ENCODE assay signal across 8 cellular contexts in genomic region chr1:38558476-38559179, GRCh38.
DNase-seq lines count a peak whose midpoint lies in the region; ATAC-seq and TF ChIP-seq lines count a peak whose summit lies in the region.

No MANE protein-coding gene starts in this region.

- peak overlapping the region; percentile 91 for H3K27ac Mint-ChIP-seq in activated CD4-positive, alpha-beta T cell treated with anti-CD3 and anti-CD28 coated beads, Interleukin-2, amount 10 ng/mL, durations not matched to agents 7 days and 5 days
- peak overlapping the region; percentile 79 to 90 for H3K27ac Mint-ChIP-seq in stimulated activated naive CD8-positive, alpha-beta T cell treated with anti-CD3 and anti-CD28 coated beads, Interleukin-15, amount 100 ng/mL, for 72 hours

- H3K36me3 ChIP-seq in esophagus squamous epithelium: no peaks in the 10 kb centered on the region
- no peaks in the 10 kb centered on the region for H3K36me3 ChIP-seq in SJCRH30

- H3K9me3 ChIP-seq in esophagus squamous epithelium (no peaks in the 10 kb centered on the region), SJCRH30 (replicated peaks) (no peaks in the 10 kb centered on the region)

- H3K4me1 ChIP-seq in esophagus squamous epithelium (peaks cover 7 to 43% (median 24%) of the 10 kb centered on the region in 3 donors), SJCRH30 (peaks cover 2% of the 10 kb centered on the region; the same call in 1 of the 2 replicates)

- H3K4me1 Mint-ChIP-seq in activated CD4-positive, alpha-beta T cell treated with anti-CD3 and anti-CD28 coated beads, Interleukin-2, amount 10 ng/mL, durations not matched to agents 7 days and 5 days: peaks cover 71% of the 10 kb centered on the region
- H3K4me1 Mint-ChIP-seq in stimulated activated naive CD8-positive, alpha-beta T cell treated with anti-CD3 and anti-CD28 coated beads, Interleukin-15, amount 100 ng/mL, for 72 hours: peaks cover 77% of the 10 kb centered on the region

- intact Hi-C loops in esophagus squamous epithelium (cut with DNase I): no loop called here

- peak; percentile 21 for ATAC-seq in stimulated activated naive CD8-positive, alpha-beta T cell treated with anti-CD3 and anti-CD28 coated beads, Interleukin-15, amount 100 ng/mL, for 72 hours
- ATAC-seq in GM21526 (IDR thresholded peaks at IDR 0.05; ENCODE audit: low FRiP score, unreplicated experiment) (no peak), HG03460 (IDR thresholded peaks at IDR 0.05; ENCODE audit: unreplicated experiment) (no peak)

- WGBS in esophagus squamous epithelium, 2 donors: 39 to 54% methylated on average over 4 to 5 of the region's 15 CpGs

- H3K27ac ChIP-seq in esophagus squamous epithelium (peak overlapping the region; percentile 59 to 75 (median 72)), SJCRH30 (no peak overlapping the region)

- H3K27me3 ChIP-seq in esophagus squamous epithelium (peaks cover 0 to 15% (median 0%) of the 10 kb centered on the region in 4 donors), SJCRH30 (peaks cover 10% of the 10 kb centered on the region)

- CTCF ChIA-PET in activated CD4-positive, alpha-beta T cell treated with anti-CD3 and anti-CD28 coated beads, Interleukin-2, amount 10 ng/mL, durations not matched to agents 7 days and 5 days (lab: Charles Lee): interaction anchor here (1.1 to 2.5 kb wide), 4 partner anchors 9 to 30 kb away, joined by 3 to 6 read pairs (median 3); no protein-coding TSS in a partner anchor

- H3K4me3 Mint-ChIP-seq in activated CD4-positive, alpha-beta T cell treated with anti-CD3 and anti-CD28 coated beads, Interleukin-2, amount 10 ng/mL, durations not matched to agents 7 days and 5 days: no peak overlapping the region
- peak overlapping the region; percentile 76 to 81 for H3K4me3 Mint-ChIP-seq in stimulated activated naive CD8-positive, alpha-beta T cell treated with anti-CD3 and anti-CD28 coated beads, Interleukin-15, amount 100 ng/mL, for 72 hours

- peaks cover 57% of the 10 kb centered on the region for H3K27me3 Mint-ChIP-seq in activated CD4-positive, alpha-beta T cell treated with anti-CD3 and anti-CD28 coated beads, Interleukin-2, amount 10 ng/mL, durations not matched to agents 7 days and 5 days
- peaks cover 33% of the 10 kb centered on the region for H3K27me3 Mint-ChIP-seq in stimulated activated naive CD8-positive, alpha-beta T cell treated with anti-CD3 and anti-CD28 coated beads, Interleukin-15, amount 100 ng/mL, for 72 hours

- H3K36me3 Mint-ChIP-seq in activated CD4-positive, alpha-beta T cell treated with anti-CD3 and anti-CD28 coated beads, Interleukin-2, amount 10 ng/mL, durations not matched to agents 7 days and 5 days (ENCODE audit: low read depth): no peaks in the 10 kb centered on the region

- TF ChIP-seq CTCF in esophagus squamous epithelium (IDR thresholded peaks at IDR 0.05): no peak

- H3K4me3 ChIP-seq in esophagus squamous epithelium: peak overlapping the region in 3 of 4 donors; percentile 23 to 52 (median 31)
- H3K4me3 ChIP-seq in SJCRH30: no peak overlapping the region

- TF ChIP-seq POLR2A in esophagus squamous epithelium (IDR thresholded peaks at IDR 0.05): no peak

- POLR2A ChIA-PET in activated CD4-positive, alpha-beta T cell treated with anti-CD3 and anti-CD28 coated beads, Interleukin-2, amount 10 ng/mL, durations not matched to agents 7 days and 5 days (lab: Charles Lee): interaction anchor here (0.7 kb wide), 1 partner anchor 30 kb away, joined by 8 read pairs; no protein-coding TSS in a partner anchor

- DNase-seq in activated CD4-positive, alpha-beta T cell treated with anti-CD3 and anti-CD28 coated beads, Interleukin-2, amount 10 ng/mL, durations not matched to agents 7 days and 5 days: no peak
- DNase-seq in activated CD4-positive, alpha-beta T cell treated with anti-CD3 and anti-CD28 coated beads for 48 hours: no peak
- DNase-seq in NCI-H2029 treated with DMSO at 0.1 percent for 48 hours (lab: John Stamatoyannopoulos, UW): peak; percentile 40
- DNase-seq in esophagus squamous epithelium (lab: John Stamatoyannopoulos, UW): no peak
- peak in 1 of 2 donors; percentile 40 for DNase-seq in stimulated activated naive CD8-positive, alpha-beta T cell treated with anti-CD3 and anti-CD28 coated beads, Interleukin-15, amount 100 ng/mL, for 72 hours
- no peak for DNase-seq in SJCRH30

- no peaks in the 10 kb centered on the region for H3K9me3 Mint-ChIP-seq in activated CD4-positive, alpha-beta T cell treated with anti-CD3 and anti-CD28 coated beads, Interleukin-2, amount 10 ng/mL, durations not matched to agents 7 days and 5 days
- no peaks in the 10 kb centered on the region for H3K9me3 Mint-ChIP-seq in stimulated activated naive CD8-positive, alpha-beta T cell treated with anti-CD3 and anti-CD28 coated beads, Interleukin-15, amount 100 ng/mL, for 72 hours
